In genomic region chr16:88355389-88356123, GRCh38 we compare ENCODE assay signal across 17 cellular contexts.
"Had no signal": no experiment of that assay in that cellular context is flagged by ENCODE, and none has a peak within 500 bp of the region (broad histone marks: within the 10 kb centered on the region; RNA-seq: fewer than 3 reads in every experiment).

No MANE protein-coding gene starts in this region.

- H3K27ac ChIP-seq: epithelial cell of prostate, gastroesophageal sphincter, ovary, tibial artery had no signal

- H3K4me3 ChIP-seq: gastroesophageal sphincter, ovary, smooth muscle cell, tibial artery had no signal

- H3K36me3 ChIP-seq: gastroesophageal sphincter, ovary, tibial artery had no signal

- H3K27me3 ChIP-seq: ovary had no signal

- H3K4me1 ChIP-seq: gastroesophageal sphincter, tibial artery had no signal

- H3K9me3 ChIP-seq: gastroesophageal sphincter, ovary, tibial artery had no signal

- DNase-seq: activated CD4-positive, alpha-beta memory T cell treated with anti-CD3 and anti-CD28 coated beads, Interleukin-2, amount 10 ng/mL, durations not matched to agents 7 days and 5 days; activated CD4-positive, alpha-beta T cell treated with anti-CD3 and anti-CD28 coated beads, Interleukin-2, amount 10 ng/mL, durations not matched to agents 24 days and 14 days; activated effector memory CD4-positive, alpha-beta T cell treated with anti-CD3 and anti-CD28 coated beads, Interleukin-2, amount 50 U/mL, for 16 hours; activated naive CD4-positive, alpha-beta T cell treated with anti-CD3 and anti-CD28 coated beads, Interleukin-2, amount 10 ng/mL, durations not matched to agents 7 days and 5 days; activated T-cell treated with anti-CD3 and anti-CD28 coated beads for 4 hours; amygdala; islet precursor cell; stimulated activated CD4-positive, alpha-beta T cell treated with anti-CD3 and anti-CD28 coated beads, Interleukin-4, amount 100 ng/mL, for 1 hour; SW 1271; T-helper 17 cell had no signal

- H3K4me2 ChIP-seq: smooth muscle cell had no signal

- ATAC-seq: gastroesophageal sphincter; naive thymus-derived CD8-positive, alpha-beta T cell; sciatic nerve; T-helper 17 cell had no signal
